ENCODE assay signal across 15 cellular contexts in genomic region chr7:87452279-87452678, GRCh38. TPM values are rescaled to one million over a fixed set of nuclear protein-coding genes. Genes with fewer than 3 reads are reported as not detected.
DNase-seq lines count a peak whose midpoint lies in the region; ATAC-seq and TF ChIP-seq lines count a peak whose summit lies in the region.
"Had no signal": no experiment of that assay in that cellular context is flagged by ENCODE, and none has a peak within 500 bp of the region (broad histone marks: within the 10 kb centered on the region; RNA-seq: fewer than 3 reads in every experiment).

No MANE protein-coding gene starts in this region.

- H3K56ac ChIP-seq in H9 (ENCODE audit: insufficient read length, low read depth, low read length): no peak overlapping the region

- no peak overlapping the region for H2BK12ac ChIP-seq in H9 (ENCODE audit: insufficient read length, low read depth, low read length)

- H2BK15ac ChIP-seq in H9 (ENCODE audit: low read depth, low read length): no peak overlapping the region

- H3K18ac ChIP-seq in H9 (ENCODE audit: insufficient read length, low read depth, low read length): no peak overlapping the region

- H3K23me2 ChIP-seq in H9 (ENCODE audit: insufficient read length, low read depth, low read length, poor library complexity, severe bottlenecking): no peaks in the 10 kb centered on the region

- H3T11ph ChIP-seq in H9 (ENCODE audit: low read length): no peak overlapping the region

- H3K4ac ChIP-seq in H9 (ENCODE audit: low read depth, low read length): no peak overlapping the region

- H2AFZ ChIP-seq in H9 (ENCODE audit: low read length) (no peak overlapping the region), PC-3 (ENCODE audit: low read length) (no peak overlapping the region)
- H2AFZ ChIP-seq: GM23248 had no signal

- TF ChIP-seq CTCF in H9 (conservative IDR thresholded peaks at IDR 0.05) (peak; percentile 37; the same call in 1 of the 3 replicates), PC-3 (conservative IDR thresholded peaks at IDR 0.05; ENCODE audit: low read depth, low read length) (peak; percentile 45; the same call in 1 of the 2 replicates), epithelial cell of esophagus (IDR thresholded peaks at IDR 0.05; ENCODE audit: insufficient read depth, low read depth, low read length, missing control alignments) (peak; percentile 8), HFFc6 (IDR thresholded peaks at IDR 0.05) (no peak), mucosa of descending colon (IDR thresholded peaks at IDR 0.05) (no peak)

- no peaks in the 10 kb centered on the region for H3K79me2 ChIP-seq in H9 (ENCODE audit: insufficient read depth, low read length)
- H3K79me2 ChIP-seq in PC-3 (ENCODE audit: low read length): no peaks in the 10 kb centered on the region

- peak; percentile 53; the same call in 1 of the 2 replicates for ATAC-seq in PC-3
- ATAC-seq in GM21447 (IDR thresholded peaks at IDR 0.05; ENCODE audit: unreplicated experiment): no peak
- no peak for ATAC-seq in HG02973 (IDR thresholded peaks at IDR 0.05; ENCODE audit: unreplicated experiment)
- no peak for ATAC-seq in mucosa of descending colon

- H4K91ac ChIP-seq in H9 (ENCODE audit: insufficient read length, low read depth, low read length): no peak overlapping the region

- no TSS peak for BruUV-seq in PC-3 (replicated peaks; lab: Mats Ljungman, UMichigan)

- H3K14ac ChIP-seq in H9 (ENCODE audit: insufficient read depth, low read length): no peak overlapping the region

- intact Hi-C loops in PC-3 (cut with micrococcal nuclease) (loop anchor here (1.0 kb wide), 2 partner anchors 136 to 140 kb away; no protein-coding TSS in a partner anchor), mucosa of descending colon (cut with DNase I, micrococcal nuclease) (no loop called here)

- H3F3A ChIP-seq in PC-3 (ENCODE audit: low read length, unreplicated experiment): no peaks in the 10 kb centered on the region

- no peaks in the 10 kb centered on the region for H3K9me2 ChIP-seq in PC-3 (replicated peaks; ENCODE audit: low read length)

- no peak overlapping the region for H3K9ac ChIP-seq in H9 (ENCODE audit: extremely low read depth, insufficient read length, low read length)
- H3K9ac ChIP-seq in PC-3 (ENCODE audit: low read length): no peak overlapping the region
- H3K9ac ChIP-seq: GM23248 had no signal

- H3K27me3 Mint-ChIP-seq in H9 (ENCODE audit: low read depth) (no peaks in the 10 kb centered on the region), HFFc6 (ENCODE audit: insufficient read depth) (peaks cover 3% of the 10 kb centered on the region; the same call in 1 of the 2 replicates)

- H3K36me3 ChIP-seq in PC-3 (ENCODE audit: low read depth, low read length): no peaks in the 10 kb centered on the region
- no peaks in the 10 kb centered on the region for H3K36me3 ChIP-seq in mucosa of descending colon (ENCODE audit: low read depth)

- no peak overlapping the region for H2BK5ac ChIP-seq in H9 (ENCODE audit: insufficient read length, low read length)

- no CpG with 5 or more reads among the region's 4 CpGs for WGBS in H9 (ENCODE audit: extremely low coverage, insufficient read length, low lambda C conversion rate)

- no peaks in the 10 kb centered on the region for H3K9me3 ChIP-seq in H9 (ENCODE audit: control insufficient read depth, low read depth, low read length)
- H3K9me3 ChIP-seq in PC-3 (ENCODE audit: low read length): no peaks in the 10 kb centered on the region
- no peaks in the 10 kb centered on the region for H3K9me3 ChIP-seq in mucosa of descending colon

- H3K4me1 Mint-ChIP-seq in H9 (peaks cover 12 to 17% of the 10 kb centered on the region in 2 experiments), HFFc6 (ENCODE audit: low read depth) (no peaks in the 10 kb centered on the region)

- no peak overlapping the region for H2AK5ac ChIP-seq in H9 (ENCODE audit: insufficient read length, low read length)

- H2BK20ac ChIP-seq in H9 (ENCODE audit: low read depth, low read length, poor library complexity, severe bottlenecking): no peak overlapping the region

- H4K20me1 ChIP-seq in H9 (ENCODE audit: control insufficient read depth, insufficient read depth, insufficient read length) (no peaks in the 10 kb centered on the region), PC-3 (ENCODE audit: low read length) (no peaks in the 10 kb centered on the region)

- H3K4me2 ChIP-seq in H9 (ENCODE audit: insufficient read depth, insufficient read length, low read length) (no peak overlapping the region), PC-3 (ENCODE audit: low read length) (no peak overlapping the region)

- POLR2A ChIA-PET in PC-3 (lab: Charles Lee; ENCODE audit: unreplicated experiment): no interaction called here

- DNase-seq in H9 (no peak), PC-3 (no peak), epithelial cell of esophagus (ENCODE audit: low read depth) (no peak), HFFc6 (no peak), mucosa of descending colon (no peak)
- DNase-seq: DMS79, GM23248, NCI-H1417 treated with DMSO at 0.1 percent for 48 hours, NCI-H2029 treated with DMSO at 0.1 percent for 48 hours, NCI-H510A, NCI-H82, RPMI8226 had no signal

- H3K4me1 ChIP-seq in H9 (ENCODE audit: insufficient read depth, low read length) (no peaks in the 10 kb centered on the region), PC-3 (ENCODE audit: insufficient read depth, low read length) (no peaks in the 10 kb centered on the region), mucosa of descending colon (ENCODE audit: low read depth) (no peaks in the 10 kb centered on the region)

- CTCF ChIA-PET in PC-3 (lab: Charles Lee): no interaction called here

- H3K79me1 ChIP-seq in H9 (ENCODE audit: insufficient read depth, low read depth, low read length, poor library complexity, severe bottlenecking): no peaks in the 10 kb centered on the region

- no peak overlapping the region for H4K8ac ChIP-seq in H9 (replicated peaks; ENCODE audit: insufficient read length, low read depth, low read length)

- H3K23ac ChIP-seq in H9 (ENCODE audit: insufficient read length, low read depth, low read length): no peak overlapping the region

- no peak overlapping the region for H3K27ac Mint-ChIP-seq in H9
- no peak overlapping the region for H3K27ac Mint-ChIP-seq in HFFc6

- no peak overlapping the region for H4K5ac ChIP-seq in H9 (ENCODE audit: insufficient read length, low read depth, low read length)

- H3K27ac ChIP-seq in H9 (ENCODE audit: insufficient read length, low read depth, low read length) (no peak overlapping the region), PC-3 (ENCODE audit: low read length) (no peak overlapping the region)
- H3K27ac ChIP-seq: GM23248 had no signal

- no peak overlapping the region for H3K4me3 Mint-ChIP-seq in H9
- H3K4me3 Mint-ChIP-seq in HFFc6: no peak overlapping the region

- H3K9me3 Mint-ChIP-seq in H9 (no peaks in the 10 kb centered on the region), HFFc6 (no peaks in the 10 kb centered on the region)

- H3K4me3 ChIP-seq in PC-3 (ENCODE audit: low read length) (no peak overlapping the region), epithelial cell of esophagus (ENCODE audit: low read length) (no peak overlapping the region), mucosa of descending colon (no peak overlapping the region)
- H3K4me3 ChIP-seq: GM23248 had no signal

- H3K36me3 Mint-ChIP-seq in H9 (ENCODE audit: insufficient read depth in 1 of 3, low read depth in 3 of 3): no peaks in the 10 kb centered on the region
- H3K36me3 Mint-ChIP-seq in HFFc6 (ENCODE audit: low read depth): no peaks in the 10 kb centered on the region

- no peak overlapping the region for H2BK120ac ChIP-seq in H9 (ENCODE audit: low read depth, low read length, poor library complexity, severe bottlenecking)

- H3K27me3 ChIP-seq in H9 (ENCODE audit: insufficient read depth, low read length) (no peaks in the 10 kb centered on the region), PC-3 (ENCODE audit: low read length) (peaks cover 25% of the 10 kb centered on the region; the same call in 1 of the 2 replicates)

RNA-seq across cellular contexts. Expression of gene ABCB4, which starts 23.2 kb away (rescaled TPM):
- total RNA-seq in H9 (2021) (0.20 and 0.26 TPM in 2 replicates), PC-3 (2014; rRNA removed) (not detected in 2 replicates), mucosa of descending colon (1 to 10 TPM in 2 of 3 donors, under 1 TPM in 1; 0.65 to 1.4 (median 1.2) TPM)
- under 1 TPM in 1 of 6 experiments, not detected in 5; 0.06 TPM for total RNA-seq in HFFc6 (2021; fragmentation: NEBNext Ultra II Directional; extraction: Animal tissue kit (Norgen Biotek cat#: 25700))
- total RNA-seq: G401 had no signal

Comparison
In these comparisons a context has a peak if more than half of its experiments do, and no peak if none do; other contexts are left out.
1. CTCF ChIP-seq: peak in H9 (single experiment), PC-3 (single experiment) and epithelial cell of esophagus (single experiment); none in HFFc6 (single experiment) and mucosa of descending colon (single experiment).